ENCODE assay signal across 8 cellular contexts in the genomic region with DNA sequence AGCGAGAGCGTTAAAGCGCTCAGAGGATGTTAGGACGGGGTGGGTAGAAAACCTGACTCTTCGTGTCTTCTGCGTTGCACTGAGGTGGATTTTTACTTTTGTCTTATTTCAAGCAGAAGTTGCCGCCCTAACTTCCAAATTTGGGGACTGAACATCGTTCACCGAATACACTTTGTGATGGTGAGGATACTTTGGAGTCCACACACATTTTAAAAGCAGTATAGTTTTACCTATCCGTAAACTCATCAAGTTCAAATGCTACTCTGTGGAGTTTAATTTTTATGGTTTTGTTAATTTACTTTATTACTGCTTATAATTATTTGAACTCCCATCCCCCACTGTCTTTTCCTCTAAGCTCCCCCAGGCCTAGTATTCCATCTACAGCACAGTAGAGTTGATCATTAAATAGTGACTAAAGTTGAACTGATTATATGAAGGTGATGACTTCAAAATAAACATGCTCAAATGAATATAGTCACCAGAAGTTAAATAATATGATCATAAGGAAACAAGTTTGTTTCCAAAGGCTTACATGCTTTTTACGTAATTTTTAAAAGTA. TPM values are rescaled to one million over a fixed set of nuclear protein-coding genes. Genes with fewer than 3 reads are reported as not detected.
DNase-seq lines count a peak whose midpoint lies in the region; ATAC-seq and TF ChIP-seq lines count a peak whose summit lies in the region.

No MANE protein-coding gene starts in this region.

- no peaks in the 10 kb centered on the region for H3F3A ChIP-seq in neural cell (ENCODE audit: insufficient read depth, low read length, poor library complexity, severe bottlenecking)

- no peaks in the 10 kb centered on the region for H3K79me2 ChIP-seq in neural cell (replicated peaks; ENCODE audit: insufficient read depth, low read length)

- H3K4me1 ChIP-seq in NT2/D1 (ENCODE audit: insufficient read depth, insufficient read length) (no peaks in the 10 kb centered on the region), ectodermal cell (ENCODE audit: control insufficient read depth, insufficient read depth, low read length) (peaks cover 9% of the 10 kb centered on the region)

- peaks cover 34% of the 10 kb centered on the region for H3K4me1 Mint-ChIP-seq in CD4-positive, alpha-beta T cell (ENCODE audit: low read depth)

- H3K27ac Mint-ChIP-seq in CD4-positive, alpha-beta T cell = peak overlapping the region; percentile 66

- no peak for TF ChIP-seq RAD21 in neural cell (conservative IDR thresholded peaks at IDR 0.05)

- H3K36me3 ChIP-seq in NT2/D1 (ENCODE audit: insufficient read depth, insufficient read length, low read length) (peaks cover 33% of the 10 kb centered on the region), ectodermal cell (ENCODE audit: control insufficient read depth, insufficient read depth, low read length) (no peaks in the 10 kb centered on the region), neural cell (ENCODE audit: insufficient read depth, low read length) (peaks cover 4% of the 10 kb centered on the region)

- H3K4me2 ChIP-seq in neural cell (ENCODE audit: low read length) = peak overlapping the region; percentile 64

- H3K27me3 Mint-ChIP-seq in CD4-positive, alpha-beta T cell = no peaks in the 10 kb centered on the region

- H3K9me3 Mint-ChIP-seq in CD4-positive, alpha-beta T cell = no peaks in the 10 kb centered on the region

- 18 to 26% methylated on average over 10 to 11 of the region's 11 CpGs for WGBS in ectodermal cell, 2 experiments

- no peaks in the 10 kb centered on the region for H3K9me2 ChIP-seq in neural cell (ENCODE audit: insufficient read depth, low read length)

- ATAC-seq in CD4-positive, alpha-beta T cell (ENCODE audit: poor library complexity) = no peak
- ATAC-seq in HG02798 (IDR thresholded peaks at IDR 0.05; ENCODE audit: poor library complexity, unreplicated experiment) (no peak), HG03175 (IDR thresholded peaks at IDR 0.05; ENCODE audit: unreplicated experiment) (no peak), GM18519 (IDR thresholded peaks at IDR 0.05; ENCODE audit: low FRiP score, unreplicated experiment) (no peak)

- H3K9ac ChIP-seq in NT2/D1 (ENCODE audit: insufficient read length, low read depth) = peak overlapping the region; percentile 88
- peak overlapping the region; percentile 70 for H3K9ac ChIP-seq in neural cell (ENCODE audit: low read length)

- intact Hi-C loops in CD4-positive, alpha-beta T cell (cut with DNase I, micrococcal nuclease) = loop anchor here (5.0 to 10.0 kb wide), 3 partner anchors 33 to 291 kb away; partner anchors contain the start of gene TMF1 (in 1 of the 2)

- H3K36me3 Mint-ChIP-seq in CD4-positive, alpha-beta T cell (ENCODE audit: low read depth) = peaks cover 9% of the 10 kb centered on the region

- no peak overlapping the region for H3K27ac ChIP-seq in CD4-positive, alpha-beta T cell (ENCODE audit: low read depth, low read length)
- H3K27ac ChIP-seq in ectodermal cell (ENCODE audit: insufficient read depth, low read depth, low read length, poor library complexity, severe bottlenecking) (no peak overlapping the region), neural cell (ENCODE audit: low read length) (no peak overlapping the region)

- no peaks in the 10 kb centered on the region for H4K20me1 ChIP-seq in neural cell (ENCODE audit: insufficient read depth)

- no peaks in the 10 kb centered on the region for H3K9me3 ChIP-seq in CD4-positive, alpha-beta T cell (ENCODE audit: control insufficient read depth, low read length)
- H3K9me3 ChIP-seq in NT2/D1 (ENCODE audit: insufficient read depth, low read length) = no peaks in the 10 kb centered on the region
- no peaks in the 10 kb centered on the region for H3K9me3 ChIP-seq in ectodermal cell (ENCODE audit: control insufficient read depth, low read length)
- H3K9me3 ChIP-seq in neural cell (ENCODE audit: low read length) = no peaks in the 10 kb centered on the region

- no peak for TF ChIP-seq CTCF in CD4-positive, alpha-beta T cell (IDR thresholded peaks at IDR 0.05)
- no peak for TF ChIP-seq CTCF in neural cell (IDR thresholded peaks at IDR 0.05; ENCODE audit: poor library complexity, severe bottlenecking)

- H3K4me3 ChIP-seq in NT2/D1 (ENCODE audit: insufficient read length, low read depth) (peak overlapping the region; percentile 75), ectodermal cell (ENCODE audit: insufficient read depth, low read depth, low read length) (peak overlapping the region; percentile 54), neural cell (ENCODE audit: low read length) (peak overlapping the region; percentile 90)

- CTCF ChIA-PET in CD4-positive, alpha-beta T cell (lab: Charles Lee) = interaction anchor here (1.0 to 1.2 kb wide), 3 partner anchors 10 to 107 kb away, joined by 3 to 5 read pairs (median 3); no protein-coding TSS in a partner anchor

- TF ChIP-seq EP300 in neural cell (conservative IDR thresholded peaks at IDR 0.05; ENCODE audit: poor library complexity, severe bottlenecking) = no peak

- POLR2A ChIA-PET in CD4-positive, alpha-beta T cell (lab: Charles Lee) = interaction anchor here (0.6 to 2.5 kb wide), 8 partner anchors 18 to 77 kb away, joined by 3 to 14 read pairs (median 4); partner anchors contain the start of genes ARL6IP5 and TMF1

- peak overlapping the region; percentile 90 for H3K4me3 Mint-ChIP-seq in CD4-positive, alpha-beta T cell

- H2AFZ ChIP-seq in neural cell (ENCODE audit: low read depth, low read length) = no peak overlapping the region

- no peak for DNase-seq in CD4-positive, alpha-beta T cell
- no peak for DNase-seq in NT2/D1 (ENCODE audit: low read depth, low spot score)
- DNase-seq in NCI-H2029 (lab: John Stamatoyannopoulos, UW) = no peak

- H3K27me3 ChIP-seq in CD4-positive, alpha-beta T cell (ENCODE audit: control insufficient read depth, insufficient read depth, low read length) = no peaks in the 10 kb centered on the region
- H3K27me3 ChIP-seq in NT2/D1 (ENCODE audit: insufficient read depth, insufficient read length) (peaks cover 5% of the 10 kb centered on the region), ectodermal cell (ENCODE audit: control insufficient read depth, insufficient read depth, low read length, poor library complexity, severe bottlenecking) (peaks cover 39% of the 10 kb centered on the region), neural cell (ENCODE audit: insufficient read depth, low read depth, low read length) (peaks cover 30% of the 10 kb centered on the region)

TF ChIP-seq in neural cell, 6 proteins besides CTCF, POLR2A, EP300 and RAD21:
- TF ChIP-seq TAF1 (IDR thresholded peaks at IDR 0.05; ENCODE audit: low read depth) (no peak), POLR2AphosphoS5 (IDR thresholded peaks at IDR 0.05) (no peak), MXI1 (conservative IDR thresholded peaks at IDR 0.05; ENCODE audit: poor library complexity, severe bottlenecking) (no peak)
- TF ChIP-seq, protein P1, sequence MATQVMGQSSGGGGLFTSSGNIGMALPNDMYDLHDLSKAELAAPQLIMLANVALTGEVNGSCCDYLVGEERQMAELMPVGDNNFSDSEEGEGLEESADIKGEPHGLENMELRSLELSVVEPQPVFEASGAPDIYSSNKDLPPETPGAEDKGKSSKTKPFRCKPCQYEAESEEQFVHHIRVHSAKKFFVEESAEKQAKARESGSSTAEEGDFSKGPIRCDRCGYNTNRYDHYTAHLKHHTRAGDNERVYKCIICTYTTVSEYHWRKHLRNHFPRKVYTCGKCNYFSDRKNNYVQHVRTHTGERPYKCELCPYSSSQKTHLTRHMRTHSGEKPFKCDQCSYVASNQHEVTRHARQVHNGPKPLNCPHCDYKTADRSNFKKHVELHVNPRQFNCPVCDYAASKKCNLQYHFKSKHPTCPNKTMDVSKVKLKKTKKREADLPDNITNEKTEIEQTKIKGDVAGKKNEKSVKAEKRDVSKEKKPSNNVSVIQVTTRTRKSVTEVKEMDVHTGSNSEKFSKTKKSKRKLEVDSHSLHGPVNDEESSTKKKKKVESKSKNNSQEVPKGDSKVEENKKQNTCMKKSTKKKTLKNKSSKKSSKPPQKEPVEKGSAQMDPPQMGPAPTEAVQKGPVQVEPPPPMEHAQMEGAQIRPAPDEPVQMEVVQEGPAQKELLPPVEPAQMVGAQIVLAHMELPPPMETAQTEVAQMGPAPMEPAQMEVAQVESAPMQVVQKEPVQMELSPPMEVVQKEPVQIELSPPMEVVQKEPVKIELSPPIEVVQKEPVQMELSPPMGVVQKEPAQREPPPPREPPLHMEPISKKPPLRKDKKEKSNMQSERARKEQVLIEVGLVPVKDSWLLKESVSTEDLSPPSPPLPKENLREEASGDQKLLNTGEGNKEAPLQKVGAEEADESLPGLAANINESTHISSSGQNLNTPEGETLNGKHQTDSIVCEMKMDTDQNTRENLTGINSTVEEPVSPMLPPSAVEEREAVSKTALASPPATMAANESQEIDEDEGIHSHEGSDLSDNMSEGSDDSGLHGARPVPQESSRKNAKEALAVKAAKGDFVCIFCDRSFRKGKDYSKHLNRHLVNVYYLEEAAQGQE (IDR thresholded peaks at IDR 0.05; ENCODE audit: borderline replicate concordance) = no peak

RNA-seq across cellular contexts. Expression of gene EOGT, which starts 0.6 kb away (rescaled TPM):
- total RNA-seq in CD4-positive, alpha-beta T cell = 10 to 100 TPM; 13.0 to 13.4 TPM
- 3.6 TPM for polyA plus RNA-seq in ectodermal cell (2013, experiment 1 of 4)
- 3.5 TPM for polyA plus RNA-seq in ectodermal cell (2013, experiment 2 of 4)
- 3.4 TPM for polyA plus RNA-seq in ectodermal cell (2013, experiment 3 of 4)
- 3.5 TPM for polyA plus RNA-seq in ectodermal cell (2013, experiment 4 of 4)
- 3.2 and 5.2 TPM in 2 replicates for polyA plus RNA-seq in neural cell
- polyA minus RNA-seq in neural cell = 2.7 and 6.3 TPM in 2 replicates

RNA-seq across cellular contexts. Expression of gene TMF1, which starts 38.0 kb away (rescaled TPM):
- total RNA-seq in CD4-positive, alpha-beta T cell = 100 to 1,000 TPM in 1 of 2 experiments, 10 to 100 TPM in 1; 89.0 to 101 TPM
- 17.7 TPM for polyA plus RNA-seq in ectodermal cell (2013, experiment 1 of 4)
- 18.4 TPM for polyA plus RNA-seq in ectodermal cell (2013, experiment 2 of 4)
- polyA plus RNA-seq in ectodermal cell (2013, experiment 3 of 4) = 19.9 TPM
- polyA plus RNA-seq in ectodermal cell (2013, experiment 4 of 4) = 21.6 TPM
- 21.4 TPM in 2 replicates for polyA plus RNA-seq in neural cell
- polyA minus RNA-seq in neural cell = 57.9 and 65.1 TPM in 2 replicates
